ENCODE assay signal across 17 cellular contexts in genomic region chr9:93107151-93107824, GRCh38. TPM values are rescaled to one million over a fixed set of nuclear protein-coding genes. Genes with fewer than 3 reads are reported as not detected.
DNase-seq lines count a peak whose midpoint lies in the region; ATAC-seq and TF ChIP-seq lines count a peak whose summit lies in the region.
"Had no signal": no experiment of that assay in that cellular context is flagged by ENCODE, and none has a peak within 500 bp of the region (broad histone marks: within the 10 kb centered on the region; RNA-seq: fewer than 3 reads in every experiment).

No MANE protein-coding gene starts in this region.

- DNase-seq in activated T-cell treated with anti-CD3 and anti-CD28 coated beads, Interleukin-2, amount 50 U/mL, for 1 hour, result peak; percentile 17
- DNase-seq in activated T-cell treated with anti-CD3 and anti-CD28 coated beads, Interleukin-2, amount 50 U/mL, for 48 hours, result no peak
- DNase-seq in RWPE2 (ENCODE audit: low spot score) (peak; percentile 38), glutamatergic neuron (peak; percentile 13), sciatic nerve (ENCODE audit: low spot score) (peak; percentile 48), HuH-7.5 (ENCODE audit: low spot score) (no peak), H7 (no peak)
- DNase-seq: activated CD4-positive, alpha-beta T cell treated with anti-CD3 and anti-CD28 coated beads, Interleukin-2, amount 50 U/mL, for 1 hour; brain microvascular endothelial cell; midbrain; NCI-H146; NCI-H345 had no signal

- intact Hi-C loops in sciatic nerve (cut with DNase I), result no loop called here

- TF ChIP-seq CTCF in RWPE2 (IDR thresholded peaks at IDR 0.05; ENCODE audit: poor library complexity, severe bottlenecking) (no peak), glutamatergic neuron (IDR thresholded peaks at IDR 0.05; ENCODE audit: partially characterized antibody, unreplicated experiment) (no peak)

- peaks cover 33% of the 10 kb centered on the region for H3K36me3 ChIP-seq in RWPE2 (ENCODE audit: low read depth)
- peaks cover 2% of the 10 kb centered on the region for H3K36me3 ChIP-seq in H7 (replicated peaks; ENCODE audit: control insufficient read depth, insufficient read depth, low read length)

- H3K4me3 ChIP-seq in RWPE2 (ENCODE audit: severe bottlenecking), result no peak overlapping the region
- H3K4me3 ChIP-seq in H7 (ENCODE audit: insufficient read depth, low read depth, low read length), result no peak overlapping the region
- H3K4me3 ChIP-seq: A549, esophagus muscularis mucosa had no signal

- peaks cover 7% of the 10 kb centered on the region for H3K9me3 ChIP-seq in RWPE2 (ENCODE audit: severe bottlenecking)

- H3K27me3 Mint-ChIP-seq in glutamatergic neuron (ENCODE audit: unreplicated experiment), result peaks cover 3% of the 10 kb centered on the region

- H3K27ac ChIP-seq in RWPE2 (ENCODE audit: poor library complexity, severe bottlenecking), result no peak overlapping the region
- H3K27ac ChIP-seq: brain microvascular endothelial cell, esophagus muscularis mucosa had no signal

- ATAC-seq in RWPE2 (ENCODE audit: low read depth), result no peak
- no peak for ATAC-seq in sciatic nerve
- ATAC-seq in GM19351 (IDR thresholded peaks at IDR 0.05; ENCODE audit: unreplicated experiment), result no peak
- ATAC-seq: CD8-positive, alpha-beta T cell had no signal

- H3K27me3 ChIP-seq in RWPE2 (ENCODE audit: insufficient read depth, poor library complexity, severe bottlenecking) (no peaks in the 10 kb centered on the region), H7 (ENCODE audit: control insufficient read depth, insufficient read depth, low read length) (no peaks in the 10 kb centered on the region)
- H3K27me3 ChIP-seq: brain microvascular endothelial cell, esophagus muscularis mucosa had no signal

- peaks cover 2% of the 10 kb centered on the region for H3K9me3 Mint-ChIP-seq in glutamatergic neuron (ENCODE audit: unreplicated experiment)

- H3K4me1 Mint-ChIP-seq in glutamatergic neuron (ENCODE audit: low read depth, unreplicated experiment), result peaks cover 6% of the 10 kb centered on the region

- H3K36me3 Mint-ChIP-seq in glutamatergic neuron (ENCODE audit: unreplicated experiment), result peaks cover 19% of the 10 kb centered on the region

- no peak overlapping the region for H3K27ac Mint-ChIP-seq in glutamatergic neuron (ENCODE audit: unreplicated experiment)
- H3K27ac Mint-ChIP-seq: CD8-positive, alpha-beta T cell had no signal

- no peak overlapping the region for H3K4me3 Mint-ChIP-seq in glutamatergic neuron (ENCODE audit: unreplicated experiment)
- H3K4me3 Mint-ChIP-seq: CD8-positive, alpha-beta T cell had no signal

- peaks cover 10% of the 10 kb centered on the region for H3K4me1 ChIP-seq in RWPE2 (ENCODE audit: insufficient read depth, poor library complexity, severe bottlenecking)

RNA-seq across cellular contexts. Expression of gene CARD19, which starts 11.3 kb away (rescaled TPM):
- total RNA-seq in glutamatergic neuron (ENCODE audit: unreplicated experiment) (55.8 TPM), sciatic nerve (36.6 TPM)
- 46.5 and 69.8 TPM in 2 replicates for total RNA-seq in H7 (2014; rRNA removed; shearing (Covaris generic))

RNA-seq across cellular contexts. Expression of gene NINJ1, which starts 26.8 kb away (rescaled TPM):
- total RNA-seq in glutamatergic neuron (ENCODE audit: unreplicated experiment), result 29.4 TPM
- 53.5 TPM for total RNA-seq in sciatic nerve
- 44.6 and 45.3 TPM in 2 replicates for total RNA-seq in H7 (2014; rRNA removed; shearing (Covaris generic))

RNA-seq across cellular contexts. Expression of gene SUSD3, which starts 48.8 kb away (rescaled TPM):
- total RNA-seq in glutamatergic neuron (ENCODE audit: unreplicated experiment) (not detected), sciatic nerve (6.6 TPM)
- total RNA-seq in H7 (2014; rRNA removed; shearing (Covaris generic)), result 20.3 and 25.1 TPM in 2 replicates
- total RNA-seq: osteocyte had no signal

Comparison
In these comparisons a context has a peak if more than half of its experiments do, and no peak if none do; other contexts are left out.
1. DNase-seq: peak in activated T-cell treated with anti-CD3 and anti-CD28 coated beads, Interleukin-2, amount 50 U/mL, for 1 hour (single experiment), RWPE2 (single experiment), glutamatergic neuron (single experiment) and sciatic nerve (single experiment); none in activated T-cell treated with anti-CD3 and anti-CD28 coated beads, Interleukin-2, amount 50 U/mL, for 48 hours (0 of 2), HuH-7.5 (single experiment) and H7 (single experiment).